ENCODE assay signal across 10 cellular contexts in the genomic region with DNA sequence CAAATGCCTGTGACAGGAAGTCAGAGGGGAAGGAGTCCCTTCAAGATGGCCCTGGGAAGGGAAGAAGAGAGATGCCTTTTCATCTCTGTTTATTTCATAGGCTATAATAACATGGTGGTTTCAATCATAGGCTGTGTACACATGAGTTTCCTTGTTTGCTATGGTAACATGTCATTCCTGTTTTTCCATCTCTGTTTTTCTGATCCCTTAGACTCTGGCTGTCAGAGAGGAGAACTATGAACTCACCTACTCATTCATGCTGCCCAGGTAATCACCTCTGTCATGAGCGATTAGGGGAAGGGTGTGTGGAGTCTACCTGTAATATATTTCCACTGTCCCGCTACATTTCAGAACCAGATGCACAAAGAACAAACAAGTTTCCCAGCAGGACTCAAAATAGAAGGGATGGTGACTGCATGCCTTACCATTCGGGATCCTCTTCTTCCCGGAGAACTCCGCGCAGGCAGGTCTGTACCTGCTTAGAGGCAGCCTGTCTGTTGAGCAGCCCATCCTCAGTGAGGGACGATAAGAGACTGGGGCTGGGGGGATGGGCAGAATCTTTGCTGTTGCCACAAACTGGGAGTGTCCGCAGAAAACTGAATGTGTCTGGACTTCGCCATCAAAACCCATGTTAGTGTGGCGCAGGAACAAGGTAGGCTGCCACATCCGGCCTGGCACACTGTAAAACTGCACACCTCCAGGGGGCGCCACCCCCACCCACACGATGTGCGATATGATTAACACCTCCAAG. TPM values are rescaled to one million over a fixed set of nuclear protein-coding genes. Genes with fewer than 3 reads are reported as not detected.
DNase-seq lines count a peak whose midpoint lies in the region; ATAC-seq, FAIRE-seq and TF ChIP-seq lines count a peak whose summit lies in the region.
"Had no signal": no experiment of that assay in that cellular context is flagged by ENCODE, and none has a peak within 500 bp of the region (broad histone marks: within the 10 kb centered on the region; RNA-seq: fewer than 3 reads in every experiment).

No MANE protein-coding gene starts in this region.

- no peak for TF ChIP-seq RAD21 in A549 (conservative IDR thresholded peaks at IDR 0.05 in 1 of 2, IDR thresholded peaks at IDR 0.05 in 1 of 2)

- H3K4me2 ChIP-seq in A549 (no peak overlapping the region), PC-9 (no peak overlapping the region)

- H3K9me3 ChIP-seq in A549, result no peaks in the 10 kb centered on the region
- no peaks in the 10 kb centered on the region for H3K9me3 ChIP-seq in PC-9 (ENCODE audit: insufficient read depth, low read depth)
- H3K9me3 ChIP-seq: heart right ventricle had no signal

- H3F3A ChIP-seq in PC-9 (ENCODE audit: insufficient read depth, low read depth), result no peaks in the 10 kb centered on the region

- H3K9me2 ChIP-seq in PC-9 (ENCODE audit: insufficient read depth), result no peaks in the 10 kb centered on the region

- ATAC-seq in A549 (no peak), foreskin keratinocyte (peak; percentile 89), GM18498 (IDR thresholded peaks at IDR 0.05; ENCODE audit: unreplicated experiment) (no peak), GM18868 (IDR thresholded peaks at IDR 0.05; ENCODE audit: unreplicated experiment) (no peak), HG03565 (IDR thresholded peaks at IDR 0.05; ENCODE audit: unreplicated experiment) (no peak)
- ATAC-seq: heart right ventricle had no signal

- no peak for FAIRE-seq in A549 (lab: Jason Lieb, UNC)

- CTCF ChIA-PET in A549 (lab: Yijun Ruan, JAX) (interaction anchor here (0.7 to 5.8 kb wide), 6 partner anchors 28 to 241 kb away, joined by 3 to 107 read pairs (median 4); no protein-coding TSS in a partner anchor), PC-9 (lab: Charles Lee) (no interaction called here)

- H3K27me3 ChIP-seq in GM06990 (replicated peaks; ENCODE audit: control insufficient read depth, insufficient read depth, low read length), result no peaks in the 10 kb centered on the region
- H3K27me3 ChIP-seq in PC-9 (ENCODE audit: insufficient read depth, low read depth), result no peaks in the 10 kb centered on the region
- no peaks in the 10 kb centered on the region for H3K27me3 ChIP-seq in foreskin keratinocyte

- DNase-seq in A549 (ENCODE audit: low read depth in 1 of 2, low spot score in 1 of 2) (no peak), GM06990 (ENCODE audit: extremely low read depth, insufficient read length) (no peak), PC-9 (no peak), foreskin keratinocyte (peak; percentile 82 to 91), NCI-H748 (lab: John Stamatoyannopoulos, UW; ENCODE audit: unreplicated experiment) (no peak)
- DNase-seq: cerebellar nuclear complex, heart right ventricle had no signal

- POLR2A ChIA-PET in A549 (lab: Yijun Ruan, JAX) (no interaction called here), PC-9 (lab: Charles Lee; ENCODE audit: unreplicated experiment) (interaction anchor here (0.6 kb wide), 2 partner anchors 110 to 1409 kb away, joined by 3 to 27 read pairs; partner anchors contain the start of gene CDC45)

- no peak for TF ChIP-seq POLR2A in A549 (IDR thresholded peaks at IDR 0.05; ENCODE audit: low read length)

- H4K20me1 ChIP-seq in PC-9 (ENCODE audit: insufficient read depth), result no peaks in the 10 kb centered on the region

- peaks cover 13% of the 10 kb centered on the region for H3K4me1 ChIP-seq in A549
- H3K4me1 ChIP-seq in PC-9 (replicated peaks; ENCODE audit: insufficient read depth), result no peaks in the 10 kb centered on the region
- H3K4me1 ChIP-seq in foreskin keratinocyte, result peaks cover 14% of the 10 kb centered on the region

- intact Hi-C loops in PC-9 (cut with micrococcal nuclease; ENCODE audit: unreplicated experiment), result no loop called here

- TF ChIP-seq EP300 in A549 (IDR thresholded peaks at IDR 0.05), result no peak

- WGBS in A549 (ENCODE audit: missing lambda C conversion rate), result 77% methylated on average over 14 of the region's 14 CpGs

- BruUV-seq in PC-9 (replicated peaks; lab: Mats Ljungman, UMichigan), result no TSS peak

- H3K79me2 ChIP-seq in PC-9 (ENCODE audit: low read depth), result no peaks in the 10 kb centered on the region

- TF ChIP-seq CTCF in A549 (IDR thresholded peaks at IDR 0.05) (no peak), GM06990 (IDR thresholded peaks at IDR 0.05; ENCODE audit: insufficient read depth, low read length, poor library complexity, severe bottlenecking) (peak; percentile 50), PC-9 (conservative IDR thresholded peaks at IDR 0.05) (0 out of 2 replicates have a peak, but pooled peaks have one; percentile 26), foreskin keratinocyte (conservative IDR thresholded peaks at IDR 0.05) (peak; percentile 77)

- no peak overlapping the region for H3K4me3 ChIP-seq in A549
- no peak overlapping the region for H3K4me3 ChIP-seq in GM06990 (replicated peaks; ENCODE audit: low read depth, low read length)
- no peak overlapping the region for H3K4me3 ChIP-seq in PC-9
- H3K4me3 ChIP-seq: heart right ventricle had no signal

- H2AFZ ChIP-seq in PC-9, result no peak overlapping the region

- H3K27ac ChIP-seq in A549 (peak overlapping the region; percentile 17 to 33; a peak in 2 of 6 replicates), PC-9 (no peak overlapping the region), foreskin keratinocyte (peak overlapping the region; percentile 66)
- H3K27ac ChIP-seq: heart right ventricle had no signal

- H3K36me3 ChIP-seq in GM06990 (ENCODE audit: control insufficient read depth, insufficient read depth, low read length), result no peaks in the 10 kb centered on the region
- H3K36me3 ChIP-seq in PC-9 (ENCODE audit: low read depth), result no peaks in the 10 kb centered on the region
- H3K36me3 ChIP-seq: heart right ventricle had no signal

TF ChIP-seq in A549, 52 proteins besides CTCF, POLR2A, EP300 and RAD21 (continues in another document):
- TF ChIP-seq MYC (IDR thresholded peaks at IDR 0.05; ENCODE audit: borderline replicate concordance, low read length), result no peak
- TF ChIP-seq ZSCAN20 (CRISPR knock-in tag; IDR thresholded peaks at IDR 0.05), result no peak
- no peak for TF ChIP-seq ATOH8 (CRISPR knock-in tag; IDR thresholded peaks at IDR 0.05; ENCODE audit: low read depth)
- no peak for TF ChIP-seq PBX3 (IDR thresholded peaks at IDR 0.05)
- TF ChIP-seq GATA3 (IDR thresholded peaks at IDR 0.05; ENCODE audit: borderline replicate concordance), result no peak
- no peak for TF ChIP-seq FOXS1 (CRISPR knock-in tag; IDR thresholded peaks at IDR 0.05)

RNA-seq across cellular contexts. Expression of gene PEX26, which starts 7.1 kb away (rescaled TPM):
- polyA plus RNA-seq in A549 (2011; rRNA removed) (12.4 and 15.3 TPM in 2 replicates), A549 (2017; fragmentation: RNase III; extraction: RNeasy Plus Mini Kit Qiagen cat#74134 plus additional on column Dnase treatment) (10.8 to 12.7 TPM (median 11.8 TPM) in 3 replicates), foreskin keratinocyte (10.7 and 11.5 TPM in 2 replicates)
- polyA plus RNA-seq in A549 (2012; cell fraction: cytosol; rRNA removed), result 6.8 and 11.5 TPM in 2 replicates
- polyA plus RNA-seq in A549 (2012; cell fraction: nucleus; rRNA removed), result 8.3 and 9.9 TPM in 2 replicates
- polyA minus RNA-seq in A549 (2011; rRNA and poly(A)+ RNA removed), result 23.8 and 24.1 TPM in 2 replicates
- total RNA-seq in PC-9 (2021) (30.0 and 36.2 TPM in 2 replicates), foreskin keratinocyte (25.7 and 29.1 TPM in 2 replicates)

RNA-seq across cellular contexts. Expression of gene TUBA8, which starts 39.9 kb away (rescaled TPM):
- polyA plus RNA-seq in A549 (2011; rRNA removed), result 0.66 and 0.90 TPM in 2 replicates
- polyA plus RNA-seq in A549 (2012; cell fraction: cytosol; rRNA removed), result 1.1 TPM in 2 replicates
- polyA plus RNA-seq in A549 (2012; cell fraction: nucleus; rRNA removed), result 3.5 and 3.8 TPM in 2 replicates
- 0.13 to 0.41 TPM in 2 of 3 replicates, not detected in the other for polyA plus RNA-seq in A549 (2017; fragmentation: RNase III; extraction: RNeasy Plus Mini Kit Qiagen cat#74134 plus additional on column Dnase treatment)
- polyA minus RNA-seq in A549 (2011; rRNA and poly(A)+ RNA removed), result 1.2 and 1.5 TPM in 2 replicates
- total RNA-seq in PC-9 (2021), result 0.72 TPM in 1 of 2 replicates, not detected in the other
- 0.32 and 0.34 TPM in 2 replicates for total RNA-seq in foreskin keratinocyte
- 0.45 TPM in 2 replicates for polyA plus RNA-seq in foreskin keratinocyte

RNA-seq across cellular contexts. Expression of gene MICAL3, which starts 46.4 kb away (rescaled TPM):
- polyA plus RNA-seq in A549 (2011; rRNA removed) (18.7 and 20.5 TPM in 2 replicates), A549 (2017; fragmentation: RNase III; extraction: RNeasy Plus Mini Kit Qiagen cat#74134 plus additional on column Dnase treatment) (30.1 to 35.1 TPM (median 30.3 TPM) in 3 replicates), foreskin keratinocyte (5.3 and 7.0 TPM in 2 replicates)
- 13.3 and 17.7 TPM in 2 replicates for polyA plus RNA-seq in A549 (2012; cell fraction: cytosol; rRNA removed)
- polyA plus RNA-seq in A549 (2012; cell fraction: nucleus; rRNA removed), result 74.0 and 74.6 TPM in 2 replicates
- polyA minus RNA-seq in A549 (2011; rRNA and poly(A)+ RNA removed), result 28.0 and 34.1 TPM in 2 replicates
- total RNA-seq in PC-9 (2021) (23.8 and 27.4 TPM in 2 replicates), foreskin keratinocyte (59.6 and 68.0 TPM in 2 replicates)

Comparison
In these comparisons a context has a peak if more than half of its experiments do, and no peak if none do; other contexts are left out.
1. DNase-seq: peak in foreskin keratinocyte (2 of 2); none in A549 (0 of 2), GM06990 (single experiment), PC-9 (0 of 2) and NCI-H748 (single experiment).